Comparison of ENCODE assay signal across 8 cellular contexts in the genomic region with DNA sequence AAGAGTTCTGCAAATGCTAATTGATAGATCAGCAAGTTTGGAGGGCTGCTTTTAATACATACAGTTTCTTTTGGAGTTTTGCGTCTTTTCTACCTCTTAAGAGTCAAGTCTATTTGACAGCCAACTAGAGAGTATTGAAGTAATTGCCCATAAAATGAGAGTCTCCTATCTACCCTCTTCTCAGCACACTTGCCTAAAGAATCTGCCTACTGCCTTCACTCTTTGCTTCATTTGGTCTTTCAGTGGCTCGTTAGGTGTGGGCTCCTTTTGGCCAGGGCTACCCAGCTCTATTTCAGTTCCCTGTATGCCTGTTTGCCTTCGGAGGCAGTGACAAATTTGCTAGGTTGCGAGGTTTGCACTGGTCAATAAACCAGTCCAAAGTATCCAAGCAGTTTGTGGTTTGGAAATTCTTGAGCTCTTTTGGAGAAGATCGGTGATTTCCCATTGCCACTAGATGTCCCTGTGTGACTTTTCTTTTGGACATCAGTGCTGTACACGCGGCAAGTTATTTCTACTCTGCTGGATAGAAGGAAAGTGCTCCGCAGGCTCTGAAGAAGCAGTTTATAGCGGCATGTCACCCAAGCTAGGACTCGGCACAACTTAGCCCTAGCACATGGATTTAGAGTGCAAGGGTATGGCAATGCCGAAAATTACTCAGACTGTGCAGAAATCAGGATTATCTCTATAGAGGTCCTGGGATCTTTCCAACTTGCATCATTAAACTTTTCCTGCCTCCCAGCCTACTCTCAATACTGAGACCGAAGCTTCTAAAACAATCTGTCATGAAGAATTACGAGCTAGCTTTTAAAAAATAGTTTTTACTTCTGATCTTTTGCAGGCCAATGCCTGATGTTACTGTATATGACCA. TPM values are rescaled to one million over a fixed set of nuclear protein-coding genes. Genes with fewer than 3 reads are reported as not detected.
DNase-seq lines count a peak whose midpoint lies in the region; ATAC-seq, FAIRE-seq and TF ChIP-seq lines count a peak whose summit lies in the region.

No MANE protein-coding gene starts in this region.

- no peaks in the 10 kb centered on the region for H3K9me3 Mint-ChIP-seq in osteocyte (ENCODE audit: unreplicated experiment)
- peaks cover 0 to 11% (median 8%) of the 10 kb centered on the region in 5 donors for H3K9me3 Mint-ChIP-seq in CD8-positive, alpha-beta memory T cell

- POLR2A ChIA-PET in Panc1 (lab: Charles Lee): no interaction called here
- POLR2A ChIA-PET in CD8-positive, alpha-beta memory T cell (lab: Charles Lee): no interaction called here

- H3K4me1 ChIP-seq in BE2C: no peaks in the 10 kb centered on the region
- H3K4me1 ChIP-seq in Panc1 (ENCODE audit: control insufficient read depth, insufficient read depth, low read length): peaks cover 4% of the 10 kb centered on the region; the same call in 1 of the 2 replicates
- H3K4me1 ChIP-seq in CD8-positive, alpha-beta memory T cell (ENCODE audit: insufficient read depth, low read length): no peaks in the 10 kb centered on the region

- peak; percentile 82 for ATAC-seq in Panc1
- ATAC-seq in GM18861 (IDR thresholded peaks at IDR 0.05; ENCODE audit: unreplicated experiment): no peak

- H3K9me3 ChIP-seq in BE2C (no peaks in the 10 kb centered on the region), Panc1 (ENCODE audit: control insufficient read depth, insufficient read depth, low read depth, low read length) (no peaks in the 10 kb centered on the region)
- no peaks in the 10 kb centered on the region for H3K9me3 ChIP-seq in CD8-positive, alpha-beta memory T cell (ENCODE audit: low read length)

- CTCF ChIA-PET in Panc1 (lab: Charles Lee): interaction anchor here (0.6 kb wide), 3 partner anchors 278 to 1256 kb away, joined by 3 read pairs; no protein-coding TSS in a partner anchor
- CTCF ChIA-PET in CD8-positive, alpha-beta memory T cell (lab: Charles Lee): no interaction called here

- no peaks in the 10 kb centered on the region for H3K27me3 ChIP-seq in BE2C
- H3K27me3 ChIP-seq in Panc1 (ENCODE audit: control insufficient read depth, insufficient read depth, low read length): no peaks in the 10 kb centered on the region
- no peaks in the 10 kb centered on the region for H3K27me3 ChIP-seq in CD8-positive, alpha-beta memory T cell (ENCODE audit: insufficient read depth, low read length, poor library complexity, severe bottlenecking)

- H3K36me3 ChIP-seq in BE2C: no peaks in the 10 kb centered on the region
- H3K36me3 ChIP-seq in Panc1 (ENCODE audit: control insufficient read depth, insufficient read depth, low read length): no peaks in the 10 kb centered on the region
- H3K36me3 ChIP-seq in CD8-positive, alpha-beta memory T cell (ENCODE audit: insufficient read depth, low read length): no peaks in the 10 kb centered on the region

- H3K4me3 ChIP-seq in BE2C (ENCODE audit: low read depth, low read length) (peak overlapping the region; percentile 4; the same call in 1 of the 2 replicates), Panc1 (ENCODE audit: low read depth in 2 of 2, low read length in 2 of 2) (no peak overlapping the region), fibroblast of pulmonary artery (replicated peaks; ENCODE audit: low read depth, low read length) (no peak overlapping the region)
- H3K4me3 ChIP-seq in CD8-positive, alpha-beta memory T cell (ENCODE audit: low read length): no peak overlapping the region

- no peak overlapping the region for H3K4me3 Mint-ChIP-seq in osteocyte (ENCODE audit: unreplicated experiment)
- no peak overlapping the region for H3K4me3 Mint-ChIP-seq in CD8-positive, alpha-beta memory T cell

- H3K27ac Mint-ChIP-seq in osteocyte (ENCODE audit: unreplicated experiment): no peak overlapping the region
- no peak overlapping the region for H3K27ac Mint-ChIP-seq in CD8-positive, alpha-beta memory T cell

- DNase-seq in BE2C (peak; percentile 33), HTR-8/SVneo (ENCODE audit: insufficient read length, low spot score) (peak; percentile 1), Panc1 (ENCODE audit: low read depth, low spot score) (peak; percentile 18), fibroblast of pulmonary artery (ENCODE audit: low read depth) (peak; percentile 87), osteocyte (ENCODE audit: extremely low spot score, unreplicated experiment) (no peak)
- no peak for DNase-seq in stimulated activated naive CD4-positive, alpha-beta T cell (lab: John Stamatoyannopoulos, UW)
- DNase-seq in CD8-positive, alpha-beta memory T cell: no peak

- BruUV-seq in Panc1 (replicated peaks; lab: Mats Ljungman, UMichigan): no TSS peak

- in situ Hi-C loops in Panc1 (cut with HindIII; ENCODE audit: low pct_unique_long_range_greater_than_20kb, low sequenced_read_pairs): no loop called here

- TF ChIP-seq CTCF in BE2C (IDR thresholded peaks at IDR 0.05; ENCODE audit: low read depth, low read length) (peak; percentile 66), Panc1 (IDR thresholded peaks at IDR 0.05) (peak; percentile 60), fibroblast of pulmonary artery (IDR thresholded peaks at IDR 0.05; ENCODE audit: low read length, missing control alignments) (peak; percentile 60), osteocyte (IDR thresholded peaks at IDR 0.05) (peak; percentile 58)

- intact Hi-C loops in Panc1 (cut with micrococcal nuclease; ENCODE audit: unreplicated experiment): no loop called here

- H3K27ac ChIP-seq in Panc1 (ENCODE audit: low read length): no peak overlapping the region
- H3K27ac ChIP-seq in CD8-positive, alpha-beta memory T cell (ENCODE audit: low read depth, low read length): no peak overlapping the region

- no peak for FAIRE-seq in HTR-8/SVneo (lab: Jason Lieb, UNC)

- no peaks in the 10 kb centered on the region for H3K27me3 Mint-ChIP-seq in osteocyte (ENCODE audit: unreplicated experiment)
- no peaks in the 10 kb centered on the region for H3K27me3 Mint-ChIP-seq in CD8-positive, alpha-beta memory T cell

- H3K36me3 Mint-ChIP-seq in osteocyte (ENCODE audit: unreplicated experiment): no peaks in the 10 kb centered on the region
- H3K36me3 Mint-ChIP-seq in CD8-positive, alpha-beta memory T cell: no peaks in the 10 kb centered on the region

- no peaks in the 10 kb centered on the region for H3K4me1 Mint-ChIP-seq in osteocyte (ENCODE audit: unreplicated experiment)
- H3K4me1 Mint-ChIP-seq in CD8-positive, alpha-beta memory T cell: no peaks in the 10 kb centered on the region

RNA-seq across cellular contexts. Expression of a gene that starts 38.6 kb away (rescaled TPM):
- polyA plus RNA-seq in BE2C (2012; ENCODE audit: insufficient read depth, insufficient read length, low read depth): not detected
- total RNA-seq in Panc1 (2021; ENCODE audit: unreplicated experiment) (8.8 TPM), osteocyte (17.8 and 17.9 TPM in 2 replicates)
- 4.3 TPM for polyA plus RNA-seq in Panc1 (2012; ENCODE audit: insufficient read length)
- under 1 TPM; 0.24 to 0.33 TPM for total RNA-seq in CD8-positive, alpha-beta memory T cell
- not detected for polyA plus RNA-seq in CD8-positive, alpha-beta memory T cell

Comparison
In these comparisons a context has a peak if more than half of its experiments do, and no peak if none do; other contexts are left out.
1. DNase-seq: peak in BE2C (single experiment), HTR-8/SVneo (single experiment), Panc1 (single experiment) and fibroblast of pulmonary artery (single experiment); none in osteocyte (single experiment), stimulated activated naive CD4-positive, alpha-beta T cell (0 of 6) and CD8-positive, alpha-beta memory T cell (0 of 5).
2. Peak in every context shown above with its lines, with median percentiles within 50 percentile points of each other: CTCF ChIP-seq.